ENCODE assay signal across 5 cellular contexts in genomic region chr6:139054001-139054400, GRCh38.
"Had no signal": no experiment of that assay in that cellular context is flagged by ENCODE, and none has a peak within 500 bp of the region (broad histone marks: within the 10 kb centered on the region; RNA-seq: fewer than 3 reads in every experiment).

No MANE protein-coding gene starts in this region.

- H3K27ac ChIP-seq: HL-60 had no signal

- DNase-seq: IMR-90, KBM-7 had no signal

- ATAC-seq: HepG2, K562 had no signal

- H3K4me3 ChIP-seq: K562 had no signal
